ENCODE assay signal across 1 cellular context in the genomic region with DNA sequence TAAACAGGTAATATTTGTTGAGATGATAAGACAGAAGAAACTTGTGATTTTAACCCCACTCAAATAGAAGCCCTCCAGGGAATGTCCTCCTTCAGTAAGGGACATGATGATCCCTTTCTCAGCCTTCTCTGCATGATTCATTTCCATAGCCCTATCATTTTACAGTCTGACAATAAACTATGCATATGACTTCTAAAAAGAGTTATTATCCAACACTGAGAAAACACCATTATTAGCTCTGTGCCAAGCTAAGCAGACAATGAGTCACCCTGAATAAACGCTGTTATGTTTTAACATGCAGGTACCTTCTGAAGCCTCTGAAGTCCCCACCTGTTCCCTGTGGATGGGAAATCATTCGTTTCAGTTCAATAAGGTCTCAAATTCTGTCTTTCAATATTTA.
TF ChIP-seq lines count a peak whose summit lies in the region.

No MANE protein-coding gene starts in this region.

TF ChIP-seq in HEK293, 187 proteins besides CTCF, POLR2A, EP300 and RAD21 (continued from another document):
- TF ChIP-seq, protein P1, sequence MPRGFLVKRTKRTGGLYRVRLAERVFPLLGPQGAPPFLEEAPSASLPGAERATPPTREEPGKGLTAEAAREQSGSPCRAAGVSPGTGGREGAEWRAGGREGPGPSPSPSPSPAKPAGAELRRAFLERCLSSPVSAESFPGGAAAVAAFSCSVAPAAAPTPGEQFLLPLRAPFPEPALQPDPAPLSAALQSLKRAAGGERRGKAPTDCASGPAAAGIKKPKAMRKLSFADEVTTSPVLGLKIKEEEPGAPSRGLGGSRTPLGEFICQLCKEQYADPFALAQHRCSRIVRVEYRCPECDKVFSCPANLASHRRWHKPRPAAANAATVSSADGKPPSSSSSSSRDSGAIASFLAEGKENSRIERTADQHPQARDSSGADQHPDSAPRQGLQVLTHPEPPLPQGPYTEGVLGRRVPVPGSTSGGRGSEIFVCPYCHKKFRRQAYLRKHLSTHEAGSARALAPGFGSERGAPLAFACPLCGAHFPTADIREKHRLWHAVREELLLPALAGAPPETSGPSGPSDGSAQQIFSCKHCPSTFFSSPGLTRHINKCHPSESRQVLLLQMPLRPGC (tag by site-specific recombination; IDR thresholded peaks at IDR 0.05): peak; percentile 74
- TF ChIP-seq WT1 (tag by site-specific recombination; IDR thresholded peaks at IDR 0.05) (peak; percentile 83), KLF1 (tag by site-specific recombination; IDR thresholded peaks at IDR 0.05) (no peak), SP3 (tag by site-specific recombination; IDR thresholded peaks at IDR 0.05) (peak; percentile 30; the same call in 1 of the 2 replicates), ZNF623 (tag by site-specific recombination; IDR thresholded peaks at IDR 0.05) (no peak)
